ENCODE assay signal across 1 cellular context in genomic region chr3:123584988-123585937, GRCh38.
A peak's percentile ranks its signal among the peaks of the same experiment; 100 is the strongest.
TF ChIP-seq lines count a peak whose summit lies in the region.

A gene with protein sequence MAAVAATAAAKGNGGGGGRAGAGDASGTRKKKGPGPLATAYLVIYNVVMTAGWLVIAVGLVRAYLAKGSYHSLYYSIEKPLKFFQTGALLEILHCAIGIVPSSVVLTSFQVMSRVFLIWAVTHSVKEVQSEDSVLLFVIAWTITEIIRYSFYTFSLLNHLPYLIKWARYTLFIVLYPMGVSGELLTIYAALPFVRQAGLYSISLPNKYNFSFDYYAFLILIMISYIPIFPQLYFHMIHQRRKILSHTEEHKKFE (minus strand): TSS chr3:123585053. CDS start chr3:123585027, 26 bp downstream.

TF ChIP-seq in K562, 482 proteins besides CTCF, POLR2A, EP300 and RAD21 (continued from another document and continues in another):
- TF ChIP-seq BMI1 (IDR thresholded peaks at IDR 0.05; ENCODE audit: low read length) (no peak), CLOCK (CRISPR knock-in tag; IDR thresholded peaks at IDR 0.05; ENCODE audit: borderline replicate concordance) (no peak), XRCC3 (IDR thresholded peaks at IDR 0.05) (no peak), NFRKB (IDR thresholded peaks at IDR 0.05; ENCODE audit: low read depth) (peak; percentile 99), DMBX1 (CRISPR knock-in tag; IDR thresholded peaks at IDR 0.05; ENCODE audit: borderline replicate concordance) (peak; percentile 59; the same call in 1 of the 2 replicates), CBX1 (IDR thresholded peaks at IDR 0.05; ENCODE audit: low read depth) (no peak), HDAC1 (IDR thresholded peaks at IDR 0.05) (peak in 1 of 2 experiments; percentile 33; a peak in 1 of 4 replicates), ZNF518B (CRISPR knock-in tag; IDR thresholded peaks at IDR 0.05) (no peak), SNIP1 (IDR thresholded peaks at IDR 0.05; ENCODE audit: low read depth) (no peak), E2F6 (IDR thresholded peaks at IDR 0.05; ENCODE audit: borderline replicate concordance in 1 of 2, extremely low read depth in 1 of 2, insufficient read depth in 1 of 2, insufficient read length in 1 of 2, low read depth in 1 of 2, low read length in 1 of 2, poor library complexity in 1 of 2, severe bottlenecking in 1 of 2) (peak; percentile 25 to 61), PTTG1 (tag; IDR thresholded peaks at IDR 0.05; ENCODE audit: low read depth) (peak; percentile 70), MAFG (tag; conservative IDR thresholded peaks at IDR 0.05) (no peak), RBBP5 (IDR thresholded peaks at IDR 0.05; ENCODE audit: borderline replicate concordance, insufficient read depth, low read length, poor library complexity, severe bottlenecking) (peak; percentile 31), PYGO2 (tag; IDR thresholded peaks at IDR 0.05) (no peak), NCOA2 (IDR thresholded peaks at IDR 0.05; ENCODE audit: partially characterized antibody in 2 of 2) (no peak), NFE2L1 (tag; IDR thresholded peaks at IDR 0.05; ENCODE audit: borderline replicate concordance, low read depth) (no peak), PHF21A (IDR thresholded peaks at IDR 0.05; ENCODE audit: borderline replicate concordance, low read depth) (no peak), CEBPB (tag; IDR thresholded peaks at IDR 0.05) (no peak), SIN3B (IDR thresholded peaks at IDR 0.05; ENCODE audit: low read depth) (no peak), NR2C1 (IDR thresholded peaks at IDR 0.05) (peak; percentile 93), NR2C1 (tag; IDR thresholded peaks at IDR 0.05) (peak; percentile 82), CREM (IDR thresholded peaks at IDR 0.05; ENCODE audit: low read depth) (peak; percentile 51), CEBPG (CRISPR knock-in tag; IDR thresholded peaks at IDR 0.05) (peak; percentile 45; the same call in 1 of the 2 replicates), CEBPG (tag; conservative IDR thresholded peaks at IDR 0.05 in 1 of 2, IDR thresholded peaks at IDR 0.05 in 1 of 2) (no peak; a peak in 1 of 4 replicates), RNF219 (CRISPR knock-in tag; IDR thresholded peaks at IDR 0.05) (no peak), ZKSCAN3 (CRISPR knock-in tag; IDR thresholded peaks at IDR 0.05) (no peak), JUN (IDR thresholded peaks at IDR 0.05; ENCODE audit: borderline replicate concordance, low read depth, low read length) (no peak), JUN (CRISPR knock-in tag; IDR thresholded peaks at IDR 0.05; ENCODE audit: borderline replicate concordance) (0 out of 2 replicates have a peak, but pooled peaks have one; percentile 24), ZNF12 (CRISPR knock-in tag; IDR thresholded peaks at IDR 0.05) (no peak), TAF9B (IDR thresholded peaks at IDR 0.05; ENCODE audit: partially characterized antibody) (peak; percentile 44), ZNF184 (CRISPR knock-in tag; IDR thresholded peaks at IDR 0.05) (no peak), NCOR1 (IDR thresholded peaks at IDR 0.05) (no peak), U2AF2 (optimal IDR thresholded peaks at IDR 0.05; ENCODE audit: low read depth, low read length) (no peak), RBM17 (IDR thresholded peaks at IDR 0.05; ENCODE audit: borderline replicate concordance, low read depth, low read length) (no peak), WHSC1 (IDR thresholded peaks at IDR 0.05; ENCODE audit: low read length) (no peak), COPS2 (conservative IDR thresholded peaks at IDR 0.05) (no peak), ZBED1 (IDR thresholded peaks at IDR 0.05) (no peak), RFX7 (CRISPR knock-in tag; IDR thresholded peaks at IDR 0.05) (no peak), ZNF583 (CRISPR knock-in tag; IDR thresholded peaks at IDR 0.05) (peak; percentile 54; the same call in 1 of the 2 replicates), ZNF384 (IDR thresholded peaks at IDR 0.05; ENCODE audit: low read depth, low read length) (no peak), IFI16 (CRISPR knock-in tag; IDR thresholded peaks at IDR 0.05) (no peak)
- TF ChIP-seq, protein P1, sequence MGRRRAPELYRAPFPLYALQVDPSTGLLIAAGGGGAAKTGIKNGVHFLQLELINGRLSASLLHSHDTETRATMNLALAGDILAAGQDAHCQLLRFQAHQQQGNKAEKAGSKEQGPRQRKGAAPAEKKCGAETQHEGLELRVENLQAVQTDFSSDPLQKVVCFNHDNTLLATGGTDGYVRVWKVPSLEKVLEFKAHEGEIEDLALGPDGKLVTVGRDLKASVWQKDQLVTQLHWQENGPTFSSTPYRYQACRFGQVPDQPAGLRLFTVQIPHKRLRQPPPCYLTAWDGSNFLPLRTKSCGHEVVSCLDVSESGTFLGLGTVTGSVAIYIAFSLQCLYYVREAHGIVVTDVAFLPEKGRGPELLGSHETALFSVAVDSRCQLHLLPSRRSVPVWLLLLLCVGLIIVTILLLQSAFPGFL (CRISPR knock-in tag; IDR thresholded peaks at IDR 0.05), result no peak
- TF ChIP-seq, protein P2, sequence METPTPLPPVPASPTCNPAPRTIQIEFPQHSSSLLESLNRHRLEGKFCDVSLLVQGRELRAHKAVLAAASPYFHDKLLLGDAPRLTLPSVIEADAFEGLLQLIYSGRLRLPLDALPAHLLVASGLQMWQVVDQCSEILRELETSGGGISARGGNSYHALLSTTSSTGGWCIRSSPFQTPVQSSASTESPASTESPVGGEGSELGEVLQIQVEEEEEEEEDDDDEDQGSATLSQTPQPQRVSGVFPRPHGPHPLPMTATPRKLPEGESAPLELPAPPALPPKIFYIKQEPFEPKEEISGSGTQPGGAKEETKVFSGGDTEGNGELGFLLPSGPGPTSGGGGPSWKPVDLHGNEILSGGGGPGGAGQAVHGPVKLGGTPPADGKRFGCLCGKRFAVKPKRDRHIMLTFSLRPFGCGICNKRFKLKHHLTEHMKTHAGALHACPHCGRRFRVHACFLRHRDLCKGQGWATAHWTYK (CRISPR knock-in tag; IDR thresholded peaks at IDR 0.05), result 0 out of 2 replicates have a peak, but pooled peaks have one; percentile 76
- TF ChIP-seq, protein P3, sequence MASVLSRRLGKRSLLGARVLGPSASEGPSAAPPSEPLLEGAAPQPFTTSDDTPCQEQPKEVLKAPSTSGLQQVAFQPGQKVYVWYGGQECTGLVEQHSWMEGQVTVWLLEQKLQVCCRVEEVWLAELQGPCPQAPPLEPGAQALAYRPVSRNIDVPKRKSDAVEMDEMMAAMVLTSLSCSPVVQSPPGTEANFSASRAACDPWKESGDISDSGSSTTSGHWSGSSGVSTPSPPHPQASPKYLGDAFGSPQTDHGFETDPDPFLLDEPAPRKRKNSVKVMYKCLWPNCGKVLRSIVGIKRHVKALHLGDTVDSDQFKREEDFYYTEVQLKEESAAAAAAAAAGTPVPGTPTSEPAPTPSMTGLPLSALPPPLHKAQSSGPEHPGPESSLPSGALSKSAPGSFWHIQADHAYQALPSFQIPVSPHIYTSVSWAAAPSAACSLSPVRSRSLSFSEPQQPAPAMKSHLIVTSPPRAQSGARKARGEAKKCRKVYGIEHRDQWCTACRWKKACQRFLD (CRISPR knock-in tag; IDR thresholded peaks at IDR 0.05), result peak; percentile 90
- TF ChIP-seq, protein P4, sequence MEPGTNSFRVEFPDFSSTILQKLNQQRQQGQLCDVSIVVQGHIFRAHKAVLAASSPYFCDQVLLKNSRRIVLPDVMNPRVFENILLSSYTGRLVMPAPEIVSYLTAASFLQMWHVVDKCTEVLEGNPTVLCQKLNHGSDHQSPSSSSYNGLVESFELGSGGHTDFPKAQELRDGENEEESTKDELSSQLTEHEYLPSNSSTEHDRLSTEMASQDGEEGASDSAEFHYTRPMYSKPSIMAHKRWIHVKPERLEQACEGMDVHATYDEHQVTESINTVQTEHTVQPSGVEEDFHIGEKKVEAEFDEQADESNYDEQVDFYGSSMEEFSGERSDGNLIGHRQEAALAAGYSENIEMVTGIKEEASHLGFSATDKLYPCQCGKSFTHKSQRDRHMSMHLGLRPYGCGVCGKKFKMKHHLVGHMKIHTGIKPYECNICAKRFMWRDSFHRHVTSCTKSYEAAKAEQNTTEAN (CRISPR knock-in tag; IDR thresholded peaks at IDR 0.05), result no peak
- TF ChIP-seq, protein P5, sequence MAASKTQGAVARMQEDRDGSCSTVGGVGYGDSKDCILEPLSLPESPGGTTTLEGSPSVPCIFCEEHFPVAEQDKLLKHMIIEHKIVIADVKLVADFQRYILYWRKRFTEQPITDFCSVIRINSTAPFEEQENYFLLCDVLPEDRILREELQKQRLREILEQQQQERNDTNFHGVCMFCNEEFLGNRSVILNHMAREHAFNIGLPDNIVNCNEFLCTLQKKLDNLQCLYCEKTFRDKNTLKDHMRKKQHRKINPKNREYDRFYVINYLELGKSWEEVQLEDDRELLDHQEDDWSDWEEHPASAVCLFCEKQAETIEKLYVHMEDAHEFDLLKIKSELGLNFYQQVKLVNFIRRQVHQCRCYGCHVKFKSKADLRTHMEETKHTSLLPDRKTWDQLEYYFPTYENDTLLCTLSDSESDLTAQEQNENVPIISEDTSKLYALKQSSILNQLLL (CRISPR knock-in tag; IDR thresholded peaks at IDR 0.05; ENCODE audit: borderline replicate concordance), result no peak
- TF ChIP-seq, protein P6, sequence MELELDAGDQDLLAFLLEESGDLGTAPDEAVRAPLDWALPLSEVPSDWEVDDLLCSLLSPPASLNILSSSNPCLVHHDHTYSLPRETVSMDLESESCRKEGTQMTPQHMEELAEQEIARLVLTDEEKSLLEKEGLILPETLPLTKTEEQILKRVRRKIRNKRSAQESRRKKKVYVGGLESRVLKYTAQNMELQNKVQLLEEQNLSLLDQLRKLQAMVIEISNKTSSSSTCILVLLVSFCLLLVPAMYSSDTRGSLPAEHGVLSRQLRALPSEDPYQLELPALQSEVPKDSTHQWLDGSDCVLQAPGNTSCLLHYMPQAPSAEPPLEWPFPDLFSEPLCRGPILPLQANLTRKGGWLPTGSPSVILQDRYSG (tag; conservative IDR thresholded peaks at IDR 0.05; ENCODE audit: low read depth), result peak; percentile 95
- TF ChIP-seq, protein P7, sequence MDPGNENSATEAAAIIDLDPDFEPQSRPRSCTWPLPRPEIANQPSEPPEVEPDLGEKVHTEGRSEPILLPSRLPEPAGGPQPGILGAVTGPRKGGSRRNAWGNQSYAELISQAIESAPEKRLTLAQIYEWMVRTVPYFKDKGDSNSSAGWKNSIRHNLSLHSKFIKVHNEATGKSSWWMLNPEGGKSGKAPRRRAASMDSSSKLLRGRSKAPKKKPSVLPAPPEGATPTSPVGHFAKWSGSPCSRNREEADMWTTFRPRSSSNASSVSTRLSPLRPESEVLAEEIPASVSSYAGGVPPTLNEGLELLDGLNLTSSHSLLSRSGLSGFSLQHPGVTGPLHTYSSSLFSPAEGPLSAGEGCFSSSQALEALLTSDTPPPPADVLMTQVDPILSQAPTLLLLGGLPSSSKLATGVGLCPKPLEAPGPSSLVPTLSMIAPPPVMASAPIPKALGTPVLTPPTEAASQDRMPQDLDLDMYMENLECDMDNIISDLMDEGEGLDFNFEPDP (CRISPR knock-in tag; IDR thresholded peaks at IDR 0.05), result no peak
